In genomic region chr6:118197539-118197938, GRCh38 we compare ENCODE assay signal across 19 cellular contexts.
DNase-seq lines count a peak whose midpoint lies in the region; ATAC-seq and TF ChIP-seq lines count a peak whose summit lies in the region.
"Had no signal": no experiment of that assay in that cellular context is flagged by ENCODE, and none has a peak within 500 bp of the region (broad histone marks: within the 10 kb centered on the region; RNA-seq: fewer than 3 reads in every experiment).

No MANE protein-coding gene starts in this region.

- H3F3A ChIP-seq in neural progenitor cell (ENCODE audit: low read depth) = peaks cover 12% of the 10 kb centered on the region

- DNase-seq in H7 (peak; percentile 7), SK-N-MC (ENCODE audit: low read depth, low spot score) (no peak), iPS DF 4.7 (ENCODE audit: extremely low read depth, low spot score) (peak; percentile 19), neural progenitor cell (ENCODE audit: low spot score) (peak; percentile 50), amniotic stem cell (lab: John Stamatoyannopoulos, UW) (no peak), GM13976 (ENCODE audit: low spot score) (no peak), NCI-H1694 treated with DMSO at 0.1 percent for 48 hours (lab: John Stamatoyannopoulos, UW) (no peak)
- DNase-seq: Calu3; CD4-positive, alpha-beta T cell; NCI-H1092 treated with DMSO at 0.1 percent for 48 hours; NCI-H146; NCI-H2081 treated with DMSO at 0.1 percent for 48 hours; NCI-H510A; NCI-H748 treated with DMSO at 0.1 percent for 48 hours; NK-92 treated with Interleukin-12 subunit alpha and Interleukin-12 subunit beta, amount 100 ng/mL, for 24 hours; SHP77; SK-N-SH had no signal

- H3K36me3 ChIP-seq in H7 (replicated peaks; ENCODE audit: control insufficient read depth, insufficient read depth, low read length) (no peaks in the 10 kb centered on the region), SK-N-MC (ENCODE audit: insufficient read depth, low read length) (no peaks in the 10 kb centered on the region), neural progenitor cell (no peaks in the 10 kb centered on the region)

- H3K4me1 ChIP-seq in neural progenitor cell = peaks cover 24% of the 10 kb centered on the region

- ATAC-seq in GM18520 (IDR thresholded peaks at IDR 0.05; ENCODE audit: unreplicated experiment) = no peak
- ATAC-seq: GM12878 had no signal

- H3K27me3 Mint-ChIP-seq in neural progenitor cell (ENCODE audit: insufficient read depth, low read depth) = no peaks in the 10 kb centered on the region
- H3K27me3 Mint-ChIP-seq: CD4-positive, alpha-beta T cell had no signal

- no peak for TF ChIP-seq CTCF in neural progenitor cell (IDR thresholded peaks at IDR 0.05)
- no peak for TF ChIP-seq CTCF in GM13976 (IDR thresholded peaks at IDR 0.05; ENCODE audit: borderline replicate concordance, control extremely low read depth, extremely low read depth, insufficient read depth, missing control alignments)

- H3K4me2 ChIP-seq in neural progenitor cell = peak overlapping the region; percentile 58
- H3K4me2 ChIP-seq: SK-N-SH had no signal

- peak overlapping the region; percentile 30 for H3K4me3 Mint-ChIP-seq in neural progenitor cell
- H3K4me3 Mint-ChIP-seq: CD4-positive, alpha-beta T cell had no signal

- in situ Hi-C loops in GM13976 (cut with MboI; ENCODE audit: low sequenced_read_pairs, unreplicated experiment) = no loop called here

- peak overlapping the region; percentile 54 for H3K9ac ChIP-seq in SK-N-MC (ENCODE audit: insufficient read length)
- no peak overlapping the region for H3K9ac ChIP-seq in neural progenitor cell
- H3K9ac ChIP-seq: SK-N-SH had no signal

- H3K27ac ChIP-seq in SK-N-MC (peak overlapping the region; percentile 88), neural progenitor cell (peak overlapping the region; percentile 82)

- no peaks in the 10 kb centered on the region for H3K79me2 ChIP-seq in neural progenitor cell (ENCODE audit: low read depth)

- H3K9me3 Mint-ChIP-seq in neural progenitor cell = peaks cover 3% of the 10 kb centered on the region
- H3K9me3 Mint-ChIP-seq: CD4-positive, alpha-beta T cell had no signal

- H4K20me1 ChIP-seq in neural progenitor cell (ENCODE audit: low read depth) = no peaks in the 10 kb centered on the region

- H3K27me3 ChIP-seq in H7 (ENCODE audit: control insufficient read depth, insufficient read depth, low read length) (no peaks in the 10 kb centered on the region), neural progenitor cell (no peaks in the 10 kb centered on the region)

- peak overlapping the region; percentile 95 for H3K27ac Mint-ChIP-seq in neural progenitor cell
- H3K27ac Mint-ChIP-seq: CD4-positive, alpha-beta T cell had no signal

- H3K36me3 Mint-ChIP-seq in neural progenitor cell = peaks cover 8% of the 10 kb centered on the region

- no peak overlapping the region for H3K4me3 ChIP-seq in H7 (ENCODE audit: insufficient read depth, low read depth, low read length)
- peak overlapping the region; percentile 53 for H3K4me3 ChIP-seq in SK-N-MC
- H3K4me3 ChIP-seq in neural progenitor cell = peak overlapping the region; percentile 12
- H3K4me3 ChIP-seq: GM12878 had no signal

- peaks cover 69% of the 10 kb centered on the region for H3K4me1 Mint-ChIP-seq in neural progenitor cell

- H3K9me3 ChIP-seq in SK-N-MC (ENCODE audit: low read depth, low read length) (no peaks in the 10 kb centered on the region), neural progenitor cell (ENCODE audit: low read depth) (no peaks in the 10 kb centered on the region)
- H3K9me3 ChIP-seq: SK-N-SH had no signal

- H2AFZ ChIP-seq in neural progenitor cell (replicated peaks) = no peak overlapping the region

Comparison
In these comparisons a context has a peak if more than half of its experiments do, and no peak if none do; other contexts are left out.
1. DNase-seq: peak in H7 (single experiment), iPS DF 4.7 (single experiment) and neural progenitor cell (single experiment); none in SK-N-MC (single experiment), amniotic stem cell (single experiment), GM13976 (single experiment) and NCI-H1694 treated with DMSO at 0.1 percent for 48 hours (single experiment).